In the genomic region with DNA sequence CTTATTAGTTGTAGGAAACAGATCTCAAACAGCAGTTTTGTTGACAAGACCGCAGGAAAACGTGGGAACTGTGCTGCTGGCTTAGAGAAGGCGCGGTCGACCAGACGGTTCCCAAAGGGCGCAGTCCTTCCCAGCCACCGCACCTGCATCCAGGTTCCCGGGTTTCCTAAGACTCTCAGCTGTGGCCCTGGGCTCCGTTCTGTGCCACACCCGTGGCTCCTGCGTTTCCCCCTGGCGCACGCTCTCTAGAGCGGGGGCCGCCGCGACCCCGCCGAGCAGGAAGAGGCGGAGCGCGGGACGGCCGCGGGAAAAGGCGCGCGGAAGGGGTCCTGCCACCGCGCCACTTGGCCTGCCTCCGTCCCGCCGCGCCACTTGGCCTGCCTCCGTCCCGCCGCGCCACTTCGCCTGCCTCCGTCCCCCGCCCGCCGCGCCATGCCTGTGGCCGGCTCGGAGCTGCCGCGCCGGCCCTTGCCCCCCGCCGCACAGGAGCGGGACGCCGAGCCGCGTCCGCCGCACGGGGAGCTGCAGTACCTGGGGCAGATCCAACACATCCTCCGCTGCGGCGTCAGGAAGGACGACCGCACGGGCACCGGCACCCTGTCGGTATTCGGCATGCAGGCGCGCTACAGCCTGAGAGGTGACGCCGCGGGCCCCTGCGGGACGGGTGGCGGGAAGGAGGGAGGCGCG, we compare ENCODE assay signal across 8 cellular contexts. TPM values are rescaled to one million over a fixed set of nuclear protein-coding genes. Genes with fewer than 3 reads are reported as not detected.
DNase-seq lines count a peak whose midpoint lies in the region; ATAC-seq lines count a peak whose summit lies in the region.

A gene (plus strand): TSS at position 343 of the 687 bp plus-strand sequence. CDS start 90 bp downstream, at position 433.

- ATAC-seq in GM18861 (IDR thresholded peaks at IDR 0.05; ENCODE audit: unreplicated experiment) (peak; percentile 35), HG03045 (IDR thresholded peaks at IDR 0.05; ENCODE audit: unreplicated experiment) (peak; percentile 43), left colon (peak; percentile 77)

- peaks cover 3% of the 10 kb centered on the region for H3K9me3 Mint-ChIP-seq in T-helper 1 cell treated with Interleukin-12 subunit alpha and Interleukin-12 subunit beta and Interleukin-4 antibody, amounts not matched to agents 30 μg/mL and 1 μg/mL, for 36 hours

- peak within 1 kb of the TSS; percentile 92 for H3K27ac Mint-ChIP-seq in T-helper 1 cell treated with Interleukin-12 subunit alpha and Interleukin-12 subunit beta and Interleukin-4 antibody, amounts not matched to agents 30 μg/mL and 1 μg/mL, for 36 hours

- peak within 1 kb of the TSS; percentile 93 for H3K4me3 Mint-ChIP-seq in T-helper 1 cell treated with Interleukin-12 subunit alpha and Interleukin-12 subunit beta and Interleukin-4 antibody, amounts not matched to agents 30 μg/mL and 1 μg/mL, for 36 hours

- peak; percentile 42 to 43 for DNase-seq in AML-193 (lab: John Stamatoyannopoulos, UW)
- DNase-seq in NCI-H187 (lab: John Stamatoyannopoulos, UW), result peak; percentile 42 to 79
- DNase-seq in cerebellar cortex (ENCODE audit: low spot score), result peak; percentile 62
- peak; percentile 81 to 84 for DNase-seq in left colon
- peak; percentile 51 to 53 for DNase-seq in stimulated activated CD8-positive, alpha-beta memory T cell treated with anti-CD3 and anti-CD28 coated beads, Interleukin-15, amount 100 ng/mL, for 48 hours (ENCODE audit: low read depth in 2 of 2)

- H3K27me3 Mint-ChIP-seq in T-helper 1 cell treated with Interleukin-12 subunit alpha and Interleukin-12 subunit beta and Interleukin-4 antibody, amounts not matched to agents 30 μg/mL and 1 μg/mL, for 36 hours (ENCODE audit: low read depth), result no peaks in the 10 kb centered on the region

- H3K36me3 Mint-ChIP-seq in T-helper 1 cell treated with Interleukin-12 subunit alpha and Interleukin-12 subunit beta and Interleukin-4 antibody, amounts not matched to agents 30 μg/mL and 1 μg/mL, for 36 hours (ENCODE audit: low read depth), result peaks cover 36% of the 10 kb centered on the region

- intact Hi-C loops in left colon (cut with DNase I, micrococcal nuclease), result no loop called here

- H3K4me1 Mint-ChIP-seq in T-helper 1 cell treated with Interleukin-12 subunit alpha and Interleukin-12 subunit beta and Interleukin-4 antibody, amounts not matched to agents 30 μg/mL and 1 μg/mL, for 36 hours (ENCODE audit: low read depth), result peaks cover 32% of the 10 kb centered on the region

RNA-seq across cellular contexts. Expression of the gene that starts here (rescaled TPM):
- total RNA-seq in left colon, result 10 to 100 TPM; 10.5 to 29.3 TPM

Comparison
In these comparisons a context has a peak if more than half of its experiments do, and no peak if none do; other contexts are left out.
1. Peak in every context shown above with its lines: DNase-seq and ATAC-seq.